Comparison of ENCODE assay signal across 22 cellular contexts in the genomic region with DNA sequence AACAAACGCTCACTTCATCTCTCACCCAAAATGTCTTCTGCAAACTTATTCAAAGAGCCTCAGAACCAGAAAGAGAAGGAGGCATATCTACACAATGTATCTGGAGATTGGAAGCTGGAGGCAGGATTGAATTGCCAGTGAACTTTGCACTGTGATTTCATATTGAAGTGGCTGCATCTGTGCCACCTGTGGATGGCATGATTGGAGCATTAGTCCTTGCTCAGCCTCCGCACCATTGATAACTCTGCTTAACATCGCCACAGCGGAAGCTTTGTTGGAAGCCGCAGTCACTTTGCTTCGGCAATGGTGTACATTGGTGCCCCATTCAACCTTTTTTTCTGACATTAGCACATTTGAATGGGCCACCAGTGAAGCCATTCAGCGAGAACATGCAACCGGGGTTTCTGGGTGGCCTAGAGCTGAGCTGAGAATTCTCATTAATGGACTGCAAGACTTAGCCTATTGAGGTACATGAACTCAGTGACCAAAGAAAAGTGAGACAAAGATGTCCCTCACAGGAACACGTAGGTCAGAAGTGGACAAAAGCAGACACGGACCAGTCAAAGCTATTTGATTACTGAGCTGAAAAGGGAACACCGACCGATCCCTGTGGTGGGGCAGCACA.
"Had no signal": no experiment of that assay in that cellular context is flagged by ENCODE, and none has a peak within 500 bp of the region (broad histone marks: within the 10 kb centered on the region; RNA-seq: fewer than 3 reads in every experiment).

No MANE protein-coding gene starts in this region.

- H3K27ac ChIP-seq: adrenal gland, Peyer's patch, RWPE1 had no signal

- H3K4me1 ChIP-seq: Peyer's patch had no signal

- H3K4me3 ChIP-seq: adrenal gland, Peyer's patch had no signal

- H3K36me3 ChIP-seq: adrenal gland, Peyer's patch had no signal

- DNase-seq: activated CD4-positive, alpha-beta T cell treated with anti-CD3 and anti-CD28 coated beads for 4 hours; activated CD8-positive, alpha-beta memory T cell treated with anti-CD3 and anti-CD28 coated beads, Interleukin-2, amount 50 U/mL, for 4 hours; activated CD8-positive, alpha-beta T cell treated with anti-CD3 and anti-CD28 coated beads for 36 hours; activated naive CD4-positive, alpha-beta T cell treated with anti-CD3 and anti-CD28 coated beads, Interleukin-2, amount 50 U/mL, for 16 hours; activated naive CD8-positive, alpha-beta T cell treated with anti-CD3 and anti-CD28 coated beads, Interleukin-2, amount 10 ng/mL, durations not matched to agents 7 days and 5 days; adrenal gland; anterior cingulate cortex; caudate nucleus; KBM-7; NCI-H1048; NCI-H1417; NCI-H1694; NCI-H2029; NCI-H2107; NCI-H2171 treated with DMSO at 0.1 percent for 48 hours; NCI-H510A treated with DMSO at 0.1 percent for 48 hours; NCI-H748 treated with DMSO at 0.1 percent for 48 hours; NK-92 treated with Interleukin-12 subunit alpha and Interleukin-12 subunit beta, amount 100 ng/mL, for 24 hours; SHP77 had no signal

- ATAC-seq: activated CD4-positive, CD25-positive, alpha-beta regulatory T cell treated with anti-CD3 and anti-CD28 coated beads, Interleukin-2, amount 50 U/mL, for 24 hours; activated CD8-positive, alpha-beta T cell treated with anti-CD3 and anti-CD28 coated beads for 36 hours had no signal

- H3K9me3 ChIP-seq: adrenal gland, Peyer's patch had no signal

- H3K27me3 ChIP-seq: adrenal gland, Peyer's patch had no signal
